ENCODE assay signal across 14 cellular contexts in the genomic region with DNA sequence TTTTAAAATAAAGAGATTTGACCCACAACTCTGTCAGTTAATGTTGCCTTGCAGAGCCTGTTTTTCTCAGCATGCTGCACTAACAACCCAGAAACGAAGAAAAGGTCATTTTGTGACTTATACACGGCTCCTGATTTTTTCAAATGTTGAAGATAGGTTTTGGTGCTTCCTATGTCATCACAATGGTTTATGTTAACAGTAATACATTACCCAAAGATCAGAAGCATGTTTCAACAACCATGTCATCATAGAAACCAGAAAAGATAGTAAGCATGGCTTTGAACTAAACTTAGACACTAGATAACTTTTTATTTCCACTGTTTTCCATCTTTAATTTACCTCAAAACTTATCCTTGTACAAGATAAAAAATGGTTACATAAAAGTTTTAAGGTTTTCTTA. TPM values are rescaled to one million over a fixed set of nuclear protein-coding genes. Genes with fewer than 3 reads are reported as not detected.
DNase-seq lines count a peak whose midpoint lies in the region; TF ChIP-seq lines count a peak whose summit lies in the region.
"Had no signal": no experiment of that assay in that cellular context is flagged by ENCODE, and none has a peak within 500 bp of the region (broad histone marks: within the 10 kb centered on the region; RNA-seq: fewer than 3 reads in every experiment).

No MANE protein-coding gene starts in this region.

- H3K9me3 ChIP-seq in mesenchymal stem cell (ENCODE audit: control insufficient read depth, low read length) (no peaks in the 10 kb centered on the region), thyroid gland (no peaks in the 10 kb centered on the region), PC-9 (ENCODE audit: insufficient read depth, low read depth) (no peaks in the 10 kb centered on the region; the same call in 1 of the 2 replicates)

- no peak overlapping the region for H4K8ac ChIP-seq in mesenchymal stem cell (ENCODE audit: low read length)

- CTCF ChIA-PET in PC-9 (lab: Charles Lee): no interaction called here

- TF ChIP-seq POLR2A in thyroid gland (IDR thresholded peaks at IDR 0.05): no peak

- H3K9ac ChIP-seq in mesenchymal stem cell (ENCODE audit: low read length): no peak overlapping the region
- H3K9ac ChIP-seq: KMS-11 had no signal

- H3K18ac ChIP-seq in mesenchymal stem cell (ENCODE audit: low read depth in 1 of 2, low read length in 2 of 2): no peak overlapping the region

- H2BK120ac ChIP-seq in mesenchymal stem cell (ENCODE audit: low read depth, low read length): no peak overlapping the region

- no peak overlapping the region for H2AK5ac ChIP-seq in mesenchymal stem cell (ENCODE audit: low read length, severe bottlenecking)

- peak; percentile 26 for DNase-seq in NCI-H2227 (lab: John Stamatoyannopoulos, UW; ENCODE audit: unreplicated experiment)
- DNase-seq in NCI-H2227 treated with DMSO at 0.1 percent for 48 hours (lab: John Stamatoyannopoulos, UW): no peak
- peak; percentile 8 for DNase-seq in dermis blood vessel endothelial cell
- DNase-seq in mesenchymal stem cell: peak; percentile 29
- no peak for DNase-seq in thyroid gland
- DNase-seq in GDM1 (lab: John Stamatoyannopoulos, UW): no peak
- DNase-seq in PC-9: no peak
- DNase-seq in midbrain (lab: John Stamatoyannopoulos, UW): no peak
- DNase-seq: activated CD4-positive, alpha-beta T cell treated with anti-CD3 and anti-CD28 coated beads for 4 hours; activated T-cell treated with anti-CD3 and anti-CD28 coated beads, Interleukin-2, amount 50 U/mL, for 1 hour; NCI-H1694; NCI-H524 treated with DMSO at 0.1 percent for 48 hours; stimulated activated CD4-positive, alpha-beta T cell treated with anti-CD3 and anti-CD28 coated beads, Interleukin-4, amount 100 ng/mL, for 4 hours had no signal

- peaks cover 2% of the 10 kb centered on the region for H3K4me1 ChIP-seq in mesenchymal stem cell (ENCODE audit: control insufficient read depth, insufficient read depth, low read depth, low read length)
- H3K4me1 ChIP-seq in thyroid gland: peaks cover 41 to 61% of the 10 kb centered on the region in 2 donors
- H3K4me1 ChIP-seq in PC-9 (replicated peaks; ENCODE audit: insufficient read depth): no peaks in the 10 kb centered on the region

- H3K4ac ChIP-seq in mesenchymal stem cell (ENCODE audit: low read depth in 1 of 2, low read length in 2 of 2): no peak overlapping the region

- H2BK12ac ChIP-seq in mesenchymal stem cell (ENCODE audit: low read length in 2 of 2): no peak overlapping the region

- H4K91ac ChIP-seq in mesenchymal stem cell (ENCODE audit: low read length): no peak overlapping the region

- no peak overlapping the region for H2BK5ac ChIP-seq in mesenchymal stem cell (ENCODE audit: low read depth, low read length, poor library complexity, severe bottlenecking)

- peaks cover 3% of the 10 kb centered on the region; the same call in 1 of the 2 replicates for H3F3A ChIP-seq in PC-9 (ENCODE audit: insufficient read depth, low read depth)

- H3K79me2 ChIP-seq in PC-9 (ENCODE audit: low read depth): peaks cover 4% of the 10 kb centered on the region

- TF ChIP-seq CTCF in thyroid gland (IDR thresholded peaks at IDR 0.05) (no peak), PC-9 (conservative IDR thresholded peaks at IDR 0.05) (no peak)

- no peak overlapping the region for H3K14ac ChIP-seq in mesenchymal stem cell (ENCODE audit: low read length in 2 of 2)

- WGBS in mesenchymal stem cell: 40% methylated on average over 1 of the region's 2 CpGs
- WGBS in thyroid gland, 2 donors: 16 to 25% methylated on average over 2 of the region's 2 CpGs

- H3K4me3 ChIP-seq in mesenchymal stem cell (ENCODE audit: insufficient read depth in 1 of 2, low read depth in 1 of 2, low read length in 2 of 2) (no peak overlapping the region), thyroid gland (replicated peaks in 1 of 3) (no peak overlapping the region), PC-9 (no peak overlapping the region)

- H4K20me1 ChIP-seq in PC-9 (ENCODE audit: insufficient read depth): no peaks in the 10 kb centered on the region

- H2AFZ ChIP-seq in mesenchymal stem cell (ENCODE audit: low read depth, low read length) (no peak overlapping the region), PC-9 (no peak overlapping the region)

- no peak overlapping the region for H2BK15ac ChIP-seq in mesenchymal stem cell (ENCODE audit: low read depth, poor library complexity, severe bottlenecking)

- no peaks in the 10 kb centered on the region for H3K9me2 ChIP-seq in PC-9 (ENCODE audit: insufficient read depth)

- intact Hi-C loops in thyroid gland (cut with DNase I): no loop called here
- intact Hi-C loops in PC-9 (cut with micrococcal nuclease; ENCODE audit: unreplicated experiment): no loop called here

- H3K27me3 ChIP-seq in mesenchymal stem cell (ENCODE audit: control insufficient read depth in 1 of 2, insufficient read depth in 1 of 2, low read length in 2 of 2) (no peaks in the 10 kb centered on the region), thyroid gland (no peaks in the 10 kb centered on the region), PC-9 (ENCODE audit: insufficient read depth, low read depth) (no peaks in the 10 kb centered on the region)

- H3K27ac ChIP-seq in mesenchymal stem cell (ENCODE audit: low read length, poor library complexity, severe bottlenecking): no peak overlapping the region
- H3K27ac ChIP-seq in thyroid gland: peak overlapping the region; percentile 56 to 72 (median 69)
- H3K27ac ChIP-seq in PC-9: no peak overlapping the region
- H3K27ac ChIP-seq: KMS-11 had no signal

- H3K36me3 ChIP-seq in mesenchymal stem cell (ENCODE audit: control insufficient read depth in 1 of 2, insufficient read depth in 2 of 2, low read depth in 1 of 2, low read length in 2 of 2) (no peaks in the 10 kb centered on the region), thyroid gland (no peaks in the 10 kb centered on the region), PC-9 (ENCODE audit: low read depth) (no peaks in the 10 kb centered on the region)

- POLR2A ChIA-PET in PC-9 (lab: Charles Lee; ENCODE audit: unreplicated experiment): interaction anchor here (0.6 kb wide), 1 partner anchor 772 kb away, joined by 5 read pairs; no protein-coding TSS in a partner anchor

- no peak overlapping the region for H3K23ac ChIP-seq in mesenchymal stem cell (ENCODE audit: low read length in 2 of 2)

- H3K79me1 ChIP-seq in mesenchymal stem cell (replicated peaks; ENCODE audit: low read length, poor library complexity, severe bottlenecking): peaks cover 3% of the 10 kb centered on the region

- BruUV-seq in PC-9 (replicated peaks; lab: Mats Ljungman, UMichigan): no TSS peak

- H3K4me2 ChIP-seq in mesenchymal stem cell (ENCODE audit: low read length, poor library complexity, severe bottlenecking): no peak overlapping the region
- H3K4me2 ChIP-seq in PC-9: no peak overlapping the region
- H3K4me2 ChIP-seq: KMS-11 had no signal

RNA-seq across cellular contexts. Expression of a gene that starts 10.1 kb away (rescaled TPM):
- 132 and 133 TPM in 2 replicates for total RNA-seq in dermis blood vessel endothelial cell
- polyA plus RNA-seq in mesenchymal stem cell (2013, experiment 1 of 2): 20.0 TPM
- 21.3 TPM for polyA plus RNA-seq in mesenchymal stem cell (2013, experiment 2 of 2)
- 100 to 1,000 TPM; 122 to 181 (median 143) TPM for total RNA-seq in thyroid gland
- total RNA-seq in PC-9 (2021): 28.0 and 34.9 TPM in 2 replicates

Comparison
In these comparisons a context has a peak if more than half of its experiments do, and no peak if none do; other contexts are left out.
1. DNase-seq: peak in NCI-H2227 (single experiment), dermis blood vessel endothelial cell (single experiment) and mesenchymal stem cell (single experiment); none in NCI-H2227 treated with DMSO at 0.1 percent for 48 hours (single experiment), thyroid gland (0 of 2), GDM1 (single experiment), PC-9 (0 of 2) and midbrain (single experiment).
2. H3K27ac ChIP-seq: peak in thyroid gland (3 of 3); none in mesenchymal stem cell (single experiment) and PC-9 (single experiment).